In genomic region chr5:41869150-41869738, GRCh38 we compare ENCODE assay signal across 8 cellular contexts. TPM values are rescaled to one million over a fixed set of nuclear protein-coding genes. Genes with fewer than 3 reads are reported as not detected.
DNase-seq lines count a peak whose midpoint lies in the region; ATAC-seq lines count a peak whose summit lies in the region.

No MANE protein-coding gene starts in this region.

- no peak overlapping the region for H3K23ac ChIP-seq in trophoblast cell (ENCODE audit: low read length)

- no peak overlapping the region for H2BK12ac ChIP-seq in trophoblast cell (ENCODE audit: low read length)

- H3K27me3 ChIP-seq in trophoblast cell (ENCODE audit: insufficient read depth, low read length): peaks cover 9% of the 10 kb centered on the region

- ATAC-seq in GM19395 (IDR thresholded peaks at IDR 0.05; ENCODE audit: unreplicated experiment) (peak; percentile 1), left ventricle myocardium superior (peak; percentile 92), GM18517 (IDR thresholded peaks at IDR 0.05; ENCODE audit: unreplicated experiment) (no peak), GM21576 (IDR thresholded peaks at IDR 0.05; ENCODE audit: unreplicated experiment) (no peak)

- no peak overlapping the region for H3K14ac ChIP-seq in trophoblast cell (ENCODE audit: low read length)

- H3K18ac ChIP-seq in trophoblast cell (ENCODE audit: low read length): no peak overlapping the region

- H3K27ac ChIP-seq in trophoblast cell (ENCODE audit: low read depth, low read length): no peak overlapping the region

- H3K4me2 ChIP-seq in trophoblast cell (ENCODE audit: low read length): peak overlapping the region; percentile 83

- no peak overlapping the region for H3K4ac ChIP-seq in trophoblast cell (ENCODE audit: low read depth, low read length)

- no peak overlapping the region for H2BK120ac ChIP-seq in trophoblast cell (ENCODE audit: insufficient read depth, low read length, poor library complexity)

- WGBS in trophoblast cell (ENCODE audit: extremely low coverage, insufficient coverage, insufficient read length): no CpG with 5 or more reads among the region's 28 CpGs

- no peaks in the 10 kb centered on the region for H3K36me3 ChIP-seq in trophoblast cell (ENCODE audit: control insufficient read depth in 1 of 2, insufficient read depth in 2 of 2, low read length in 2 of 2)

- intact Hi-C loops in left ventricle myocardium superior (cut with micrococcal nuclease): no loop called here

- H2BK5ac ChIP-seq in trophoblast cell (ENCODE audit: low read depth, low read length, poor library complexity): no peak overlapping the region

- H2AK5ac ChIP-seq in trophoblast cell (ENCODE audit: low read length): no peak overlapping the region

- H4K91ac ChIP-seq in trophoblast cell (ENCODE audit: low read depth, low read length): no peak overlapping the region

- peak overlapping the region; percentile 74 for H3K4me3 ChIP-seq in trophoblast cell (ENCODE audit: low read depth, low read length)

- peak overlapping the region; percentile 85 for H2AFZ ChIP-seq in trophoblast cell (ENCODE audit: insufficient read depth, low read length, poor library complexity)

- H3K9me3 ChIP-seq in trophoblast cell (ENCODE audit: insufficient read depth, low read depth, low read length): no peaks in the 10 kb centered on the region

- DNase-seq in AG08396 (ENCODE audit: low spot score) (peak; percentile 74), NCI-H69 (lab: John Stamatoyannopoulos, UW) (peak; percentile 72), amniotic stem cell (lab: John Stamatoyannopoulos, UW) (peak; percentile 3), left ventricle myocardium superior (peak; percentile 91), trophoblast cell (no peak)

- no peaks in the 10 kb centered on the region for H3K79me1 ChIP-seq in trophoblast cell (ENCODE audit: low read length)

- H4K12ac ChIP-seq in trophoblast cell (ENCODE audit: low read depth, low read length): no peak overlapping the region

- no peak overlapping the region for H4K8ac ChIP-seq in trophoblast cell (ENCODE audit: low read depth, low read length)

- peaks cover 5% of the 10 kb centered on the region in 2 experiments for H3K4me1 ChIP-seq in trophoblast cell (ENCODE audit: control insufficient read depth in 1 of 2, insufficient read depth in 2 of 2, low read length in 2 of 2)

- peaks cover 4% of the 10 kb centered on the region for H3K79me2 ChIP-seq in trophoblast cell (ENCODE audit: control insufficient read depth, insufficient read depth, low read length, poor library complexity)

- H3K9ac ChIP-seq in trophoblast cell (ENCODE audit: low read length): no peak overlapping the region

RNA-seq across cellular contexts. Expression of gene OXCT1, which starts 1.0 kb away (rescaled TPM):
- 154 TPM for total RNA-seq in left ventricle myocardium superior
- 3.8 and 4.0 TPM in 2 replicates for polyA plus RNA-seq in trophoblast cell (2013)

RNA-seq across cellular contexts. Expression of gene RIMOC1, which starts 34.9 kb away (rescaled TPM):
- 14.7 TPM for total RNA-seq in left ventricle myocardium superior
- polyA plus RNA-seq in trophoblast cell (2013): 18.0 and 18.9 TPM in 2 replicates

RNA-seq across cellular contexts. Expression of gene FBXO4, which starts 55.8 kb away (rescaled TPM):
- total RNA-seq in left ventricle myocardium superior: 3.1 TPM
- 1.8 and 2.2 TPM in 2 replicates for polyA plus RNA-seq in trophoblast cell (2013)

Comparison
In these comparisons a context has a peak if more than half of its experiments do, and no peak if none do; other contexts are left out.
1. DNase-seq: peak in AG08396 (single experiment), NCI-H69 (single experiment), amniotic stem cell (single experiment) and left ventricle myocardium superior (single experiment); none in trophoblast cell (0 of 2).
2. ATAC-seq: peak in GM19395 (single experiment) and left ventricle myocardium superior (single experiment); none in GM18517 (single experiment) and GM21576 (single experiment).